Comparison of ENCODE assay signal across 13 cellular contexts in the genomic region with DNA sequence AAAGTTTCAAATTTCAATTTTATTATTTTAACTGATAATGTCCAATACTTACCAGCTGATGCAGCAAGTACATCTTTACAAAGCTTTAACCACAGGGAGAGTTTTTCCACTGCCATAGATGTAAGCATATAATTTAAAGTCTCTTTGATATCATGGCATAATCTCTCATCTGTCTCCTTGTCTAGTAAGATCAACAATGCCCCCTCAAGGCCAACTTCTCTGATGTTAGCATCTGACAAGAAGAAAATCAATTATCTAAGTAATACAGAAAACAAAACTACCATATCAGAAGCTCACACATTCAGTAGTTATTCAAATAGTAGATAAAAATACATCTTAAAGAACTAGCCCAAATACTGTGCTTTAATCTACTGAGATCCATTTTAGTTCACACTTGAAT.
DNase-seq lines count a peak whose midpoint lies in the region; ATAC-seq and TF ChIP-seq lines count a peak whose summit lies in the region.
"Had no signal": no experiment of that assay in that cellular context is flagged by ENCODE, and none has a peak within 500 bp of the region (broad histone marks: within the 10 kb centered on the region; RNA-seq: fewer than 3 reads in every experiment).

No MANE protein-coding gene starts in this region.

- no peaks in the 10 kb centered on the region for H3K27me3 Mint-ChIP-seq in T-helper 17 cell
- H3K27me3 Mint-ChIP-seq: activated naive CD4-positive, alpha-beta T cell treated with anti-CD3 and anti-CD28 coated beads, Interleukin-2, amount 50 U/mL, for 24 hours had no signal

- H3K27ac Mint-ChIP-seq in T-helper 17 cell, result no peak overlapping the region
- H3K27ac Mint-ChIP-seq: activated naive CD4-positive, alpha-beta T cell treated with anti-CD3 and anti-CD28 coated beads, Interleukin-2, amount 50 U/mL, for 24 hours had no signal

- no peak overlapping the region for H2AFZ ChIP-seq in HCT116 (ENCODE audit: low read depth, low read length, poor library complexity, severe bottlenecking)

- TF ChIP-seq CTCF in AG09309 (IDR thresholded peaks at IDR 0.05; ENCODE audit: control insufficient read depth, insufficient read depth, low read depth, low read length, missing control alignments) (peak; percentile 16), HCT116 (IDR thresholded peaks at IDR 0.05 in 2 of 3, conservative IDR thresholded peaks at IDR 0.05 in 1 of 3; ENCODE audit: borderline replicate concordance in 1 of 3, insufficient read depth in 1 of 3, low read depth in 2 of 3, low read length in 2 of 3) (peak; percentile 21 to 27 (median 26); a peak in 2 of 6 replicates), fibroblast of pulmonary artery (IDR thresholded peaks at IDR 0.05; ENCODE audit: low read length, missing control alignments) (no peak)

- no peaks in the 10 kb centered on the region for H3K36me3 Mint-ChIP-seq in T-helper 17 cell (ENCODE audit: low read depth)

- RAD21 ChIA-PET in HCT116 (lab: Charles Lee; ENCODE audit: low non-redundant PET in 1 of 2, low total read pairs in 2 of 2, uncharacterized antibody in 2 of 2, unreplicated experiment in 2 of 2), result no interaction called here

- CTCF ChIA-PET in HCT116 (lab: Charles Lee), result interaction anchor here (0.9 kb wide), 1 partner anchor 9 kb away, joined by 3 read pairs; no protein-coding TSS in a partner anchor

- no peaks in the 10 kb centered on the region for H3K79me2 ChIP-seq in HCT116 (ENCODE audit: insufficient read depth, low read length)

- H3K9ac ChIP-seq in HCT116 (ENCODE audit: low read length), result no peak overlapping the region

- H3K4me1 ChIP-seq in HCT116 (ENCODE audit: control insufficient read depth in 1 of 2, insufficient read depth in 2 of 2, low read length in 2 of 2), result no peaks in the 10 kb centered on the region

- H3K27ac ChIP-seq in HCT116 (ENCODE audit: low read depth, low read length), result no peak overlapping the region
- H3K27ac ChIP-seq: epithelial cell of prostate, WERI-Rb-1 had no signal

- H3K36me3 ChIP-seq in HCT116 (ENCODE audit: control insufficient read depth in 1 of 2, insufficient read depth in 2 of 2, low read length in 2 of 2), result no peaks in the 10 kb centered on the region
- H3K36me3 ChIP-seq: WERI-Rb-1 had no signal

- POLR2A ChIA-PET in HCT116 (lab: Charles Lee), result no interaction called here

- H3K9me3 ChIP-seq in HCT116 (ENCODE audit: control insufficient read depth in 1 of 2, insufficient read depth in 1 of 2, low read depth in 1 of 2, low read length in 2 of 2) (peaks cover 0 to 7% of the 10 kb centered on the region in 2 experiments; a peak in 2 of 4 replicates), T-helper 17 cell (ENCODE audit: control insufficient read depth, low read length, poor library complexity, severe bottlenecking) (no peaks in the 10 kb centered on the region)

- H3K27me3 ChIP-seq in HCT116 (ENCODE audit: insufficient read depth, low read length), result no peaks in the 10 kb centered on the region

- BruUV-seq in HCT116 (replicated peaks; lab: Mats Ljungman, UMichigan), result no TSS peak

- no peak for TF ChIP-seq POLR2A in HCT116 (IDR thresholded peaks at IDR 0.05; ENCODE audit: borderline replicate concordance, extremely low read depth, insufficient read depth, insufficient read length)

- ATAC-seq in HCT116 (no peak; the same call in 1 of the 2 replicates), T-helper 17 cell (no peak)

- in situ Hi-C loops in SK-MEL-5 (cut with HindIII; ENCODE audit: low pct_unique_long_range_greater_than_20kb, low sequenced_read_pairs), result no loop called here

- no peak for DNase-seq in AG09309 (ENCODE audit: low read depth)
- DNase-seq in HCT116 (ENCODE audit: low read depth, low spot score), result peak; percentile 15
- peak; percentile 35 for DNase-seq in SK-MEL-5 (ENCODE audit: low read depth, low spot score)
- peak; percentile 41 for DNase-seq in fibroblast of pulmonary artery (ENCODE audit: low read depth)
- no peak for DNase-seq in activated T-cell treated with anti-CD3 and anti-CD28 coated beads for 4 hours
- no peak for DNase-seq in NCI-H1694 (lab: John Stamatoyannopoulos, UW)
- no peak for DNase-seq in T-helper 17 cell
- no peak for DNase-seq in KG1 (lab: John Stamatoyannopoulos, UW)
- DNase-seq: DMS79 treated with DMSO at 0.1 percent for 48 hours, small intestine, WERI-Rb-1 had no signal

- no peaks in the 10 kb centered on the region for H4K20me1 ChIP-seq in HCT116 (ENCODE audit: insufficient read depth)

- H3K4me2 ChIP-seq in HCT116 (ENCODE audit: low read length), result no peak overlapping the region

- H3K4me1 Mint-ChIP-seq in T-helper 17 cell, result no peaks in the 10 kb centered on the region
- H3K4me1 Mint-ChIP-seq: activated naive CD4-positive, alpha-beta T cell treated with anti-CD3 and anti-CD28 coated beads, Interleukin-2, amount 50 U/mL, for 24 hours had no signal

- H3K4me3 ChIP-seq in AG09309 (ENCODE audit: control insufficient read depth, low read depth, low read length), result no peak overlapping the region
- H3K4me3 ChIP-seq in HCT116 (replicated peaks in 1 of 2; ENCODE audit: low read depth in 1 of 2, low read length in 2 of 2), result no peak overlapping the region
- H3K4me3 ChIP-seq in fibroblast of pulmonary artery (replicated peaks; ENCODE audit: low read depth, low read length), result no peak overlapping the region

- intact Hi-C loops in HCT116 (cut with micrococcal nuclease), result loop anchor here (5.0 kb wide), 1 partner anchor 224 kb away; no protein-coding TSS in a partner anchor

- no peaks in the 10 kb centered on the region for H3K9me2 ChIP-seq in HCT116 (ENCODE audit: insufficient read depth)

- H3K4me3 Mint-ChIP-seq in T-helper 17 cell, result no peak overlapping the region
- H3K4me3 Mint-ChIP-seq: activated naive CD4-positive, alpha-beta T cell treated with anti-CD3 and anti-CD28 coated beads, Interleukin-2, amount 50 U/mL, for 24 hours had no signal

- peak; percentile 75 for TF ChIP-seq RAD21 in HCT116 (IDR thresholded peaks at IDR 0.05; ENCODE audit: low read depth)

TF ChIP-seq in HCT116, 20 proteins besides CTCF, POLR2A, EP300 and RAD21:
- TF ChIP-seq EGR1 (IDR thresholded peaks at IDR 0.05; ENCODE audit: low read depth), result no peak
- TF ChIP-seq YY1 (IDR thresholded peaks at IDR 0.05; ENCODE audit: extremely low read depth, insufficient replicate concordance, low read depth, low read length), result no peak
- TF ChIP-seq SIN3A (IDR thresholded peaks at IDR 0.05; ENCODE audit: low read depth), result no peak
- TF ChIP-seq JUND (IDR thresholded peaks at IDR 0.05), result no peak
- TF ChIP-seq, protein P1, sequence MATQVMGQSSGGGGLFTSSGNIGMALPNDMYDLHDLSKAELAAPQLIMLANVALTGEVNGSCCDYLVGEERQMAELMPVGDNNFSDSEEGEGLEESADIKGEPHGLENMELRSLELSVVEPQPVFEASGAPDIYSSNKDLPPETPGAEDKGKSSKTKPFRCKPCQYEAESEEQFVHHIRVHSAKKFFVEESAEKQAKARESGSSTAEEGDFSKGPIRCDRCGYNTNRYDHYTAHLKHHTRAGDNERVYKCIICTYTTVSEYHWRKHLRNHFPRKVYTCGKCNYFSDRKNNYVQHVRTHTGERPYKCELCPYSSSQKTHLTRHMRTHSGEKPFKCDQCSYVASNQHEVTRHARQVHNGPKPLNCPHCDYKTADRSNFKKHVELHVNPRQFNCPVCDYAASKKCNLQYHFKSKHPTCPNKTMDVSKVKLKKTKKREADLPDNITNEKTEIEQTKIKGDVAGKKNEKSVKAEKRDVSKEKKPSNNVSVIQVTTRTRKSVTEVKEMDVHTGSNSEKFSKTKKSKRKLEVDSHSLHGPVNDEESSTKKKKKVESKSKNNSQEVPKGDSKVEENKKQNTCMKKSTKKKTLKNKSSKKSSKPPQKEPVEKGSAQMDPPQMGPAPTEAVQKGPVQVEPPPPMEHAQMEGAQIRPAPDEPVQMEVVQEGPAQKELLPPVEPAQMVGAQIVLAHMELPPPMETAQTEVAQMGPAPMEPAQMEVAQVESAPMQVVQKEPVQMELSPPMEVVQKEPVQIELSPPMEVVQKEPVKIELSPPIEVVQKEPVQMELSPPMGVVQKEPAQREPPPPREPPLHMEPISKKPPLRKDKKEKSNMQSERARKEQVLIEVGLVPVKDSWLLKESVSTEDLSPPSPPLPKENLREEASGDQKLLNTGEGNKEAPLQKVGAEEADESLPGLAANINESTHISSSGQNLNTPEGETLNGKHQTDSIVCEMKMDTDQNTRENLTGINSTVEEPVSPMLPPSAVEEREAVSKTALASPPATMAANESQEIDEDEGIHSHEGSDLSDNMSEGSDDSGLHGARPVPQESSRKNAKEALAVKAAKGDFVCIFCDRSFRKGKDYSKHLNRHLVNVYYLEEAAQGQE (IDR thresholded peaks at IDR 0.05; ENCODE audit: low read depth), result no peak

Comparison
In these comparisons a context has a peak if more than half of its experiments do, and no peak if none do; other contexts are left out.
1. DNase-seq: peak in HCT116 (single experiment), SK-MEL-5 (single experiment) and fibroblast of pulmonary artery (single experiment); none in AG09309 (single experiment), activated T-cell treated with anti-CD3 and anti-CD28 coated beads for 4 hours (single experiment), NCI-H1694 (single experiment), T-helper 17 cell (0 of 3) and KG1 (single experiment).